1 cellular context compared by ENCODE assay signal in genomic region chr5:93158841-93159240, GRCh38.
TF ChIP-seq lines count a peak whose summit lies in the region.

No MANE protein-coding gene starts in this region.

TF ChIP-seq in HepG2, 621 proteins besides CTCF, POLR2A, EP300 and RAD21 (continued from another document):
- TF ChIP-seq, protein P1, sequence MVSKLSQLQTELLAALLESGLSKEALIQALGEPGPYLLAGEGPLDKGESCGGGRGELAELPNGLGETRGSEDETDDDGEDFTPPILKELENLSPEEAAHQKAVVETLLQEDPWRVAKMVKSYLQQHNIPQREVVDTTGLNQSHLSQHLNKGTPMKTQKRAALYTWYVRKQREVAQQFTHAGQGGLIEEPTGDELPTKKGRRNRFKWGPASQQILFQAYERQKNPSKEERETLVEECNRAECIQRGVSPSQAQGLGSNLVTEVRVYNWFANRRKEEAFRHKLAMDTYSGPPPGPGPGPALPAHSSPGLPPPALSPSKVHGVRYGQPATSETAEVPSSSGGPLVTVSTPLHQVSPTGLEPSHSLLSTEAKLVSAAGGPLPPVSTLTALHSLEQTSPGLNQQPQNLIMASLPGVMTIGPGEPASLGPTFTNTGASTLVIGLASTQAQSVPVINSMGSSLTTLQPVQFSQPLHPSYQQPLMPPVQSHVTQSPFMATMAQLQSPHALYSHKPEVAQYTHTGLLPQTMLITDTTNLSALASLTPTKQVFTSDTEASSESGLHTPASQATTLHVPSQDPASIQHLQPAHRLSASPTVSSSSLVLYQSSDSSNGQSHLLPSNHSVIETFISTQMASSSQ (IDR thresholded peaks at IDR 0.05; ENCODE audit: low read depth), result no peak
- TF ChIP-seq, protein P1 (CRISPR knock-in tag; IDR thresholded peaks at IDR 0.05; ENCODE audit: borderline replicate concordance), result no peak
- no peak for TF ChIP-seq ZNF260 (CRISPR knock-in tag; IDR thresholded peaks at IDR 0.05; ENCODE audit: borderline replicate concordance, low read depth)
- no peak for TF ChIP-seq CENPBD1 (CRISPR knock-in tag; IDR thresholded peaks at IDR 0.05; ENCODE audit: borderline replicate concordance, low read depth)
- TF ChIP-seq, protein P2, sequence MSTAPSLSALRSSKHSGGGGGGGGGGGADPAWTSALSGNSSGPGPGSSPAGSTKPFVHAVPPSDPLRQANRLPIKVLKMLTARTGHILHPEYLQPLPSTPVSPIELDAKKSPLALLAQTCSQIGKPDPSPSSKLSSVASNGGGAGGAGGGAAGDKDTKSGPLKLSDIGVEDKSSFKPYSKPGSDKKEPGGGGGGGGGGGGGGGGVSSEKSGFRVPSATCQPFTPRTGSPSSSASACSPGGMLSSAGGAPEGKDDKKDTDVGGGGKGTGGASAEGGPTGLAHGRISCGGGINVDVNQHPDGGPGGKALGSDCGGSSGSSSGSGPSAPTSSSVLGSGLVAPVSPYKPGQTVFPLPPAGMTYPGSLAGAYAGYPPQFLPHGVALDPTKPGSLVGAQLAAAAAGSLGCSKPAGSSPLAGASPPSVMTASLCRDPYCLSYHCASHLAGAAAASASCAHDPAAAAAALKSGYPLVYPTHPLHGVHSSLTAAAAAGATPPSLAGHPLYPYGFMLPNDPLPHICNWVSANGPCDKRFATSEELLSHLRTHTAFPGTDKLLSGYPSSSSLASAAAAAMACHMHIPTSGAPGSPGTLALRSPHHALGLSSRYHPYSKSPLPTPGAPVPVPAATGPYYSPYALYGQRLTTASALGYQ (CRISPR knock-in tag; IDR thresholded peaks at IDR 0.05), result no peak
- no peak for TF ChIP-seq IRF9 (CRISPR knock-in tag; IDR thresholded peaks at IDR 0.05; ENCODE audit: borderline replicate concordance)
- TF ChIP-seq, protein P3, sequence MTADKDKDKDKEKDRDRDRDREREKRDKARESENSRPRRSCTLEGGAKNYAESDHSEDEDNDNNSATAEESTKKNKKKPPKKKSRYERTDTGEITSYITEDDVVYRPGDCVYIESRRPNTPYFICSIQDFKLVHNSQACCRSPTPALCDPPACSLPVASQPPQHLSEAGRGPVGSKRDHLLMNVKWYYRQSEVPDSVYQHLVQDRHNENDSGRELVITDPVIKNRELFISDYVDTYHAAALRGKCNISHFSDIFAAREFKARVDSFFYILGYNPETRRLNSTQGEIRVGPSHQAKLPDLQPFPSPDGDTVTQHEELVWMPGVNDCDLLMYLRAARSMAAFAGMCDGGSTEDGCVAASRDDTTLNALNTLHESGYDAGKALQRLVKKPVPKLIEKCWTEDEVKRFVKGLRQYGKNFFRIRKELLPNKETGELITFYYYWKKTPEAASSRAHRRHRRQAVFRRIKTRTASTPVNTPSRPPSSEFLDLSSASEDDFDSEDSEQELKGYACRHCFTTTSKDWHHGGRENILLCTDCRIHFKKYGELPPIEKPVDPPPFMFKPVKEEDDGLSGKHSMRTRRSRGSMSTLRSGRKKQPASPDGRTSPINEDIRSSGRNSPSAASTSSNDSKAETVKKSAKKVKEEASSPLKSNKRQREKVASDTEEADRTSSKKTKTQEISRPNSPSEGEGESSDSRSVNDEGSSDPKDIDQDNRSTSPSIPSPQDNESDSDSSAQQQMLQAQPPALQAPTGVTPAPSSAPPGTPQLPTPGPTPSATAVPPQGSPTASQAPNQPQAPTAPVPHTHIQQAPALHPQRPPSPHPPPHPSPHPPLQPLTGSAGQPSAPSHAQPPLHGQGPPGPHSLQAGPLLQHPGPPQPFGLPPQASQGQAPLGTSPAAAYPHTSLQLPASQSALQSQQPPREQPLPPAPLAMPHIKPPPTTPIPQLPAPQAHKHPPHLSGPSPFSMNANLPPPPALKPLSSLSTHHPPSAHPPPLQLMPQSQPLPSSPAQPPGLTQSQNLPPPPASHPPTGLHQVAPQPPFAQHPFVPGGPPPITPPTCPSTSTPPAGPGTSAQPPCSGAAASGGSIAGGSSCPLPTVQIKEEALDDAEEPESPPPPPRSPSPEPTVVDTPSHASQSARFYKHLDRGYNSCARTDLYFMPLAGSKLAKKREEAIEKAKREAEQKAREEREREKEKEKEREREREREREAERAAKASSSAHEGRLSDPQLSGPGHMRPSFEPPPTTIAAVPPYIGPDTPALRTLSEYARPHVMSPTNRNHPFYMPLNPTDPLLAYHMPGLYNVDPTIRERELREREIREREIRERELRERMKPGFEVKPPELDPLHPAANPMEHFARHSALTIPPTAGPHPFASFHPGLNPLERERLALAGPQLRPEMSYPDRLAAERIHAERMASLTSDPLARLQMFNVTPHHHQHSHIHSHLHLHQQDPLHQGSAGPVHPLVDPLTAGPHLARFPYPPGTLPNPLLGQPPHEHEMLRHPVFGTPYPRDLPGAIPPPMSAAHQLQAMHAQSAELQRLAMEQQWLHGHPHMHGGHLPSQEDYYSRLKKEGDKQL (CRISPR knock-in tag; IDR thresholded peaks at IDR 0.05; ENCODE audit: low read depth), result no peak
